In the genomic region with DNA sequence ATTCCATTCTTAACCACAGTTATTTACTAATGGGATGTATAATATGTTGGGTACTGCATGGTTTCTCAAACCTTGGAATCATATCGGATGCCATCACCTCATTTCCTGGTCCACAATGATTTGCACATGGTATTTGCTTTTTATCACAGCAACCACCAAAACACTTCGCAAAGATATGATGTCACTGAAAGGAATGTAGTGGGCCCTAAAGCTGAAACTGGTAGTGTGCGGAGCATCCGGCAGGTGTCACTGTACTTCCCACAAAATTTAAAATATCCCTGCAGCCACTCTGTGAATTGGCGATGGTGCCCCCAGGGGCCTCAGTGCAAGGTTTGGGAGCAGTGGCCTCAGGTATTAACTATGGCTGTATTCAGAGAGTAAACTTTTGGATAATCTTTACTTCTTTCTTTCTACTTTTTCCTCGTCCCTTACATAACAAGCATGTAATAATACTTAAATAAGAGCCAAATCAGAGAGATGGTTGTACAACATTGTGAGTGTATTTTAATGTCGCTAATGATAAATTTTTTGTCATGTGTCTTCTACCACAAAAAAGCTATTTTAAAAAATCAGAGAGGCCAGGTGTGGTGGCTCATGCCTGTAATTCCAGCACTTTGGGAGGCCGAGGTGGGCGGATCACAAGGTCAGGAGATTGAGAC, we compare ENCODE assay signal across 1 cellular context.
TF ChIP-seq lines count a peak whose summit lies in the region.

No MANE protein-coding gene starts in this region.

TF ChIP-seq in HepG2, 621 proteins besides CTCF, POLR2A, EP300 and RAD21 (continued from another document):
- peak; percentile 68 for TF ChIP-seq ATF7 (IDR thresholded peaks at IDR 0.05)
- TF ChIP-seq ATF7 (CRISPR knock-in tag; IDR thresholded peaks at IDR 0.05), result no peak
- TF ChIP-seq, protein P1, sequence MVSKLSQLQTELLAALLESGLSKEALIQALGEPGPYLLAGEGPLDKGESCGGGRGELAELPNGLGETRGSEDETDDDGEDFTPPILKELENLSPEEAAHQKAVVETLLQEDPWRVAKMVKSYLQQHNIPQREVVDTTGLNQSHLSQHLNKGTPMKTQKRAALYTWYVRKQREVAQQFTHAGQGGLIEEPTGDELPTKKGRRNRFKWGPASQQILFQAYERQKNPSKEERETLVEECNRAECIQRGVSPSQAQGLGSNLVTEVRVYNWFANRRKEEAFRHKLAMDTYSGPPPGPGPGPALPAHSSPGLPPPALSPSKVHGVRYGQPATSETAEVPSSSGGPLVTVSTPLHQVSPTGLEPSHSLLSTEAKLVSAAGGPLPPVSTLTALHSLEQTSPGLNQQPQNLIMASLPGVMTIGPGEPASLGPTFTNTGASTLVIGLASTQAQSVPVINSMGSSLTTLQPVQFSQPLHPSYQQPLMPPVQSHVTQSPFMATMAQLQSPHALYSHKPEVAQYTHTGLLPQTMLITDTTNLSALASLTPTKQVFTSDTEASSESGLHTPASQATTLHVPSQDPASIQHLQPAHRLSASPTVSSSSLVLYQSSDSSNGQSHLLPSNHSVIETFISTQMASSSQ (IDR thresholded peaks at IDR 0.05; ENCODE audit: low read depth), result no peak
- TF ChIP-seq, protein P1 (CRISPR knock-in tag; IDR thresholded peaks at IDR 0.05; ENCODE audit: borderline replicate concordance), result no peak
- TF ChIP-seq RXRB (CRISPR knock-in tag; IDR thresholded peaks at IDR 0.05; ENCODE audit: borderline replicate concordance), result no peak
- TF ChIP-seq NR2F2 (IDR thresholded peaks at IDR 0.05; ENCODE audit: borderline replicate concordance, low read depth), result no peak
